Comparison of ENCODE assay signal across 20 cellular contexts in the genomic region with DNA sequence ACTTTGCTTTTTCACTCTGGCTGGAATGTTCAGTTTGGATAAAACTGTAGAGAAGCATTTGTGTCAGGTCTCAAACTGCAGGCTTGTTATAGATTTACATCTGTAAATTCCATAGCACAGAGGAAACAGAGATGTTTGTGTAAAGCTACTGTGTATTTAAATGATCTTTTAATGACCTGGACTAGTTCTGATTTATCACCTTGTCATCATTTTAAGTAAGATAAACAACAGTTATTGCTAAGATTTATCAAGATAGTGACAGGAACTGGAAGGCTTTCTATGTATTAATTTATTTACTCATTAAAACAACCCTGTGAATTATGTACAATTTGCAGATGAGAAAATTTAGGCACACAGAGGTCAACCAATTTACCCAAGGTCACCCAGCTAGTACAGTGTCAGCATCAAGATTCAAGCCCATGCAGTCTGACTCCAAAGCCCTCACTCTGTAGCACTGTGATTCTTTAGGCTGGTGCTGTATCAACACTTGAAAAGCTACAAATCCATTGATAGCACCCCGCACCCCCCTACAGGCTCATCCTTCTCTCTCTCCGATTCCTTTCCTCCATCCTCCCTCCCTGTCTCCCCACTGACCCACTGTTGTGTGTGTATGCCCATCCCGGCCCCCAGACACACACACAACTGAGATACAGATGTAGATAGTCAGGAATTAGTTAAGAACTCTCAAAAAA.
"Had no signal": no experiment of that assay in that cellular context is flagged by ENCODE, and none has a peak within 500 bp of the region (broad histone marks: within the 10 kb centered on the region; RNA-seq: fewer than 3 reads in every experiment).

No MANE protein-coding gene starts in this region.

- H3K27me3 ChIP-seq: adrenal gland, ascending aorta, brain microvascular endothelial cell, esophagus squamous epithelium, gastroesophageal sphincter, upper lobe of left lung had no signal

- H3K27ac ChIP-seq: adrenal gland, ascending aorta, brain microvascular endothelial cell, esophagus squamous epithelium, thoracic aorta, upper lobe of left lung, WERI-Rb-1 had no signal

- H3K36me3 ChIP-seq: adrenal gland, ascending aorta, esophagus squamous epithelium, thoracic aorta, upper lobe of left lung, WERI-Rb-1 had no signal

- H3K9me3 ChIP-seq: adrenal gland, ascending aorta, esophagus squamous epithelium, gastroesophageal sphincter, thoracic aorta, upper lobe of left lung had no signal

- H3K4me3 ChIP-seq: adrenal gland, ascending aorta, esophagus squamous epithelium, gastroesophageal sphincter, thoracic aorta, upper lobe of left lung had no signal

- DNase-seq: activated CD4-positive, alpha-beta T cell treated with anti-CD3 and anti-CD28 coated beads for 1 hour; activated CD4-positive, alpha-beta T cell treated with anti-CD3 and anti-CD28 coated beads, Interleukin-2, amount 50 U/mL, for 1 hour; activated CD8-positive, alpha-beta T cell treated with anti-CD3 and anti-CD28 coated beads, Interleukin-2, amount 10 ng/mL, durations not matched to agents 7 days and 5 days; adrenal gland; brain microvascular endothelial cell; central memory CD4-positive, alpha-beta T cell; effector memory CD4-positive, alpha-beta T cell; esophagus squamous epithelium; head of caudate nucleus; hypothalamus; left ventricle myocardium superior; occipital lobe; stimulated activated CD4-positive, alpha-beta T cell treated with anti-CD3 and anti-CD28 coated beads, Interleukin-2, amount 100 ng/mL, for 48 hours; stimulated activated CD8-positive, alpha-beta memory T cell treated with anti-CD3 and anti-CD28 coated beads, Interleukin-4, amount 100 ng/mL, for 48 hours; stimulated activated naive CD4-positive, alpha-beta T cell treated with Interleukin-2 at 50 U/mL for 16 hours; upper lobe of left lung; WERI-Rb-1 had no signal

- H3K4me1 ChIP-seq: adrenal gland, ascending aorta, upper lobe of left lung had no signal
